ENCODE assay signal across 19 cellular contexts in the genomic region with DNA sequence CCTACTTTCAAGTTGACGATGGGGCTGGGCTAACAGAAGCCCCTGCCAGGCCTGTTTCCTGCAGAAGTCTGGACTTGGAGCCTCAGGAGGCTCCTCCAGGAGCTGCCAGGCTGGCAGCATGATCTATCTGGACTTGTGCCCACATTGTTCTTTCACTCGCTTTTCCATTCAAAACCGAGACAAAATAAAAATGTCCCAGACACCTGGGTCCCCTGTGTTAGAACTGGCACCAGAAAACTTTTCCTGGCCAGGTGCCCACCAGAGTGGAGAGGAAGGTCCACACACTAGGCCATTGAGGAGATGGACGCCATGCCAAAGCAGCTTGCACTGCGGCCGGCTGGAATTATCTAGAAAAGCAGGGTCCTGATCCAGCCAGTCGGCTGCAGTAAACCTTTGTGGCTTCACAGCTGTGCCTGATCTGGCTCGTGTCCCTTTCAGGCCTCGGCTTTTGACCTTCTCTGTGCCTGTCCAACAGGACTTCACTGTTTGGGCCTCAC.
DNase-seq lines count a peak whose midpoint lies in the region; ATAC-seq and TF ChIP-seq lines count a peak whose summit lies in the region.
"Had no signal": no experiment of that assay in that cellular context is flagged by ENCODE, and none has a peak within 500 bp of the region (broad histone marks: within the 10 kb centered on the region; RNA-seq: fewer than 3 reads in every experiment).

No MANE protein-coding gene starts in this region.

- H3K36me3 ChIP-seq in body of pancreas (replicated peaks in 1 of 2; ENCODE audit: insufficient read depth in 1 of 2, low read depth in 2 of 2) (no peaks in the 10 kb centered on the region), left ventricle myocardium inferior (no peaks in the 10 kb centered on the region)

- no peak for TF ChIP-seq POLR2A in body of pancreas (IDR thresholded peaks at IDR 0.05)

- H3K27ac Mint-ChIP-seq in stimulated activated effector memory CD8-positive, alpha-beta T cell treated with anti-CD3 and anti-CD28 coated beads, Interleukin-12 subunit alpha, Interleukin-12 subunit beta, amount 100 ng/mL, for 72 hours, result no peak overlapping the region
- H3K27ac Mint-ChIP-seq: CD4-positive, CD25-positive, alpha-beta regulatory T cell; endodermal cell; progenitor cell of endocrine pancreas had no signal

- H3K27me3 ChIP-seq in body of pancreas (no peaks in the 10 kb centered on the region), left ventricle myocardium inferior (ENCODE audit: low read depth) (no peaks in the 10 kb centered on the region)

- ATAC-seq in body of pancreas (peak; percentile 60), HG03442 (IDR thresholded peaks at IDR 0.05; ENCODE audit: unreplicated experiment) (no peak)
- no peak for ATAC-seq in stimulated activated effector memory CD8-positive, alpha-beta T cell treated with anti-CD3 and anti-CD28 coated beads, Interleukin-12 subunit alpha, Interleukin-12 subunit beta, amount 100 ng/mL, for 72 hours
- ATAC-seq: left lobe of liver had no signal

- peak in 8 of 14 donors; percentile 6 to 68 (median 30) for DNase-seq in C1 segment of cervical spinal cord (lab: John Stamatoyannopoulos, UW)
- peak; percentile 55 to 72 (median 56) for DNase-seq in body of pancreas
- DNase-seq in left ventricle myocardium inferior, result peak; percentile 36
- peak; percentile 19 for DNase-seq in pons (ENCODE audit: low spot score)
- DNase-seq in stimulated activated CD4-positive, alpha-beta T cell treated with anti-CD3 and anti-CD28 coated beads, Interleukin-1b, Interleukin-23, amount 100 ng/mL, for 48 hours, result no peak
- no peak for DNase-seq in MV-4-11 (lab: John Stamatoyannopoulos, UW)
- no peak for DNase-seq in stimulated activated effector memory CD8-positive, alpha-beta T cell treated with anti-CD3 and anti-CD28 coated beads, Interleukin-12 subunit alpha, Interleukin-12 subunit beta, amount 100 ng/mL, for 72 hours (ENCODE audit: low spot score in 2 of 2)
- DNase-seq: activated CD4-positive, CD25-positive, alpha-beta regulatory T cell; CD4-positive, CD25-positive, alpha-beta regulatory T cell; central memory CD4-positive, alpha-beta T cell; DMS53; endodermal cell; NCI-H1694 treated with DMSO at 0.1 percent for 48 hours; NCI-H446 treated with DMSO at 0.1 percent for 48 hours; SIG-M5; stimulated activated naive CD4-positive, alpha-beta T cell had no signal

- WGBS in body of pancreas, 2 donors, result 12 to 16% methylated on average over 8 to 9 of the region's 9 CpGs

- peaks cover 13% of the 10 kb centered on the region for H3K4me1 Mint-ChIP-seq in stimulated activated effector memory CD8-positive, alpha-beta T cell treated with anti-CD3 and anti-CD28 coated beads, Interleukin-12 subunit alpha, Interleukin-12 subunit beta, amount 100 ng/mL, for 72 hours

- no peak for TF ChIP-seq CTCF in body of pancreas (IDR thresholded peaks at IDR 0.05)
- TF ChIP-seq CTCF in left ventricle myocardium inferior (IDR thresholded peaks at IDR 0.05; ENCODE audit: borderline replicate concordance), result no peak

- H3K36me3 Mint-ChIP-seq in stimulated activated effector memory CD8-positive, alpha-beta T cell treated with anti-CD3 and anti-CD28 coated beads, Interleukin-12 subunit alpha, Interleukin-12 subunit beta, amount 100 ng/mL, for 72 hours, result no peaks in the 10 kb centered on the region
- H3K36me3 Mint-ChIP-seq: CD4-positive, CD25-positive, alpha-beta regulatory T cell had no signal

- intact Hi-C loops in body of pancreas (cut with DNase I) (no loop called here), left ventricle myocardium inferior (cut with micrococcal nuclease) (no loop called here)

- no peaks in the 10 kb centered on the region for H3K9me3 ChIP-seq in body of pancreas
- no peaks in the 10 kb centered on the region for H3K9me3 ChIP-seq in left ventricle myocardium inferior (replicated peaks)

- no peak overlapping the region for H3K4me3 ChIP-seq in body of pancreas
- no peak overlapping the region for H3K4me3 ChIP-seq in left ventricle myocardium inferior

- H3K4me1 ChIP-seq in body of pancreas (peaks cover 11% of the 10 kb centered on the region), left ventricle myocardium inferior (no peaks in the 10 kb centered on the region)

- no peaks in the 10 kb centered on the region for H3K9me3 Mint-ChIP-seq in stimulated activated effector memory CD8-positive, alpha-beta T cell treated with anti-CD3 and anti-CD28 coated beads, Interleukin-12 subunit alpha, Interleukin-12 subunit beta, amount 100 ng/mL, for 72 hours
- H3K9me3 Mint-ChIP-seq: CD4-positive, CD25-positive, alpha-beta regulatory T cell; endodermal cell had no signal

- H3K4me3 Mint-ChIP-seq in stimulated activated effector memory CD8-positive, alpha-beta T cell treated with anti-CD3 and anti-CD28 coated beads, Interleukin-12 subunit alpha, Interleukin-12 subunit beta, amount 100 ng/mL, for 72 hours, result no peak overlapping the region
- H3K4me3 Mint-ChIP-seq: CD4-positive, CD25-positive, alpha-beta regulatory T cell; endodermal cell had no signal

- H3K27ac ChIP-seq in body of pancreas (peak overlapping the region in 3 of 4 donors; percentile 19 to 48 (median 46)), left ventricle myocardium inferior (replicated peaks) (no peak overlapping the region)

Comparison
In these comparisons a context has a peak if more than half of its experiments do, and no peak if none do; other contexts are left out.
1. DNase-seq: peak in C1 segment of cervical spinal cord (8 of 14), body of pancreas (4 of 4), left ventricle myocardium inferior (single experiment) and pons (single experiment); none in stimulated activated CD4-positive, alpha-beta T cell treated with anti-CD3 and anti-CD28 coated beads, Interleukin-1b, Interleukin-23, amount 100 ng/mL, for 48 hours (single experiment), MV-4-11 (single experiment) and stimulated activated effector memory CD8-positive, alpha-beta T cell treated with anti-CD3 and anti-CD28 coated beads, Interleukin-12 subunit alpha, Interleukin-12 subunit beta, amount 100 ng/mL, for 72 hours (0 of 2).